ENCODE assay signal across 39 cellular contexts in genomic region chr7:155819186-155819585, GRCh38. TPM values are rescaled to one million over a fixed set of nuclear protein-coding genes. Genes with fewer than 3 reads are reported as not detected.
"Had no signal": no experiment of that assay in that cellular context is flagged by ENCODE, and none has a peak within 500 bp of the region (broad histone marks: within the 10 kb centered on the region; RNA-seq: fewer than 3 reads in every experiment).

No MANE protein-coding gene starts in this region.

- H3K27ac ChIP-seq: ascending aorta, cardiac muscle cell, WERI-Rb-1 had no signal

- H3K27me3 ChIP-seq: ascending aorta had no signal

- H3K36me3 ChIP-seq: ascending aorta, cardiac muscle cell, WERI-Rb-1 had no signal

- DNase-seq: activated CD4-positive, alpha-beta memory T cell treated with anti-CD3 and anti-CD28 coated beads, Interleukin-2, amount 10 ng/mL, durations not matched to agents 7 days and 5 days; activated CD4-positive, alpha-beta T cell treated with anti-CD3 and anti-CD28 coated beads for 1 hour; activated CD4-positive, alpha-beta T cell treated with anti-CD3 and anti-CD28 coated beads for 36 hours; activated CD4-positive, alpha-beta T cell treated with anti-CD3 and anti-CD28 coated beads for 48 hours; activated CD4-positive, alpha-beta T cell treated with anti-CD3 and anti-CD28 coated beads, Interleukin-2, amount 10 ng/mL, durations not matched to agents 7 days and 5 days; activated CD4-positive, alpha-beta T cell treated with anti-CD3 and anti-CD28 coated beads, Interleukin-2, amount 50 U/mL, for 48 hours; activated CD4-positive, CD25-positive, alpha-beta regulatory T cell; activated CD8-positive, alpha-beta memory T cell treated with anti-CD3 and anti-CD28 coated beads for 24 hours; activated CD8-positive, alpha-beta memory T cell treated with anti-CD3 and anti-CD28 coated beads, Interleukin-2, amount 10 ng/mL, durations not matched to agents 7 days and 5 days; activated CD8-positive, alpha-beta memory T cell treated with anti-CD3 and anti-CD28 coated beads, Interleukin-2, amount 50 U/mL, for 48 hours; activated CD8-positive, alpha-beta T cell treated with anti-CD3 and anti-CD28 coated beads, Interleukin-2, amount 10 ng/mL, durations not matched to agents 7 days and 5 days; activated effector memory CD4-positive, alpha-beta T cell treated with Interleukin-2 at 50 U/mL for 16 hours; activated gamma-delta T cell; activated naive CD4-positive, alpha-beta T cell treated with Interleukin-2 at 50 U/mL for 16 hours; activated naive CD8-positive, alpha-beta T cell treated with anti-CD3 and anti-CD28 coated beads, Interleukin-2, amount 10 ng/mL, durations not matched to agents 7 days and 5 days; activated naive CD8-positive, alpha-beta T cell treated with anti-CD3 and anti-CD28 coated beads, Interleukin-2, amount 50 U/mL, for 24 hours; activated T-cell treated with anti-CD3 and anti-CD28 coated beads, Interleukin-2, amount 50 U/mL, for 24 hours; activated T-cell treated with anti-CD3 and anti-CD28 coated beads, Interleukin-2, amount 50 U/mL, for 48 hours; amygdala; anterior cingulate cortex; caudate nucleus; cerebellar nuclear complex; T-helper 1 cell; T-helper 2 cell; T-helper 9 cell; WERI-Rb-1 had no signal

- H3K27ac Mint-ChIP-seq: activated CD4-positive, alpha-beta memory T cell treated with anti-CD3 and anti-CD28 coated beads, Interleukin-2, amount 10 ng/mL, durations not matched to agents 7 days and 5 days; activated CD4-positive, alpha-beta T cell treated with anti-CD3 and anti-CD28 coated beads for 36 hours; activated CD4-positive, alpha-beta T cell treated with anti-CD3 and anti-CD28 coated beads, Interleukin-2, amount 10 ng/mL, durations not matched to agents 7 days and 5 days; activated CD8-positive, alpha-beta memory T cell treated with anti-CD3 and anti-CD28 coated beads, Interleukin-2, amount 10 ng/mL, durations not matched to agents 7 days and 5 days; activated CD8-positive, alpha-beta T cell treated with anti-CD3 and anti-CD28 coated beads, Interleukin-2, amount 10 ng/mL, durations not matched to agents 7 days and 5 days; activated naive CD4-positive, alpha-beta T cell treated with anti-CD3 and anti-CD28 coated beads, Interleukin-2, amount 50 U/mL, for 24 hours; activated naive CD8-positive, alpha-beta T cell; activated naive CD8-positive, alpha-beta T cell treated with anti-CD3 and anti-CD28 coated beads, Interleukin-2, amount 10 ng/mL, durations not matched to agents 7 days and 5 days; activated naive CD8-positive, alpha-beta T cell treated with anti-CD3 and anti-CD28 coated beads, Interleukin-2, amount 50 U/mL, for 24 hours; activated T-cell treated with anti-CD3 and anti-CD28 coated beads, Interleukin-2, amount 50 U/mL, for 24 hours; activated T-helper 2 cell treated with anti-CD3 and anti-CD28 coated beads, Interferon-gamma antibody, Interleukin-2, Interleukin-4, amounts not matched to agents 10 μg/mL and 5 μg/mL and 100 μg/mL, durations not matched to agents 14 hours and 24 hours and 36 hours; brain; T-helper 1 cell treated with Interleukin-12 subunit alpha and Interleukin-12 subunit beta and Interleukin-4 antibody, amounts not matched to agents 30 μg/mL and 1 μg/mL, for 36 hours; T-helper 2 cell treated with Interferon-gamma antibody and Interleukin-4, amounts not matched to agents 5 μg/mL and 100 μg/mL, for 36 hours; WTC11 had no signal

- H3K36me3 Mint-ChIP-seq: activated CD8-positive, alpha-beta memory T cell treated with anti-CD3 and anti-CD28 coated beads, Interleukin-2, amount 10 ng/mL, durations not matched to agents 7 days and 5 days; activated naive CD4-positive, alpha-beta T cell treated with anti-CD3 and anti-CD28 coated beads, Interleukin-2, amount 50 U/mL, for 24 hours; activated naive CD8-positive, alpha-beta T cell; activated naive CD8-positive, alpha-beta T cell treated with anti-CD3 and anti-CD28 coated beads, Interleukin-2, amount 10 ng/mL, durations not matched to agents 7 days and 5 days; brain; WTC11 had no signal

- H3K4me3 ChIP-seq: ascending aorta, cardiac muscle cell had no signal

- H3K4me3 Mint-ChIP-seq: activated CD4-positive, alpha-beta memory T cell treated with anti-CD3 and anti-CD28 coated beads, Interleukin-2, amount 10 ng/mL, durations not matched to agents 7 days and 5 days; activated CD4-positive, alpha-beta T cell treated with anti-CD3 and anti-CD28 coated beads for 36 hours; activated CD4-positive, alpha-beta T cell treated with anti-CD3 and anti-CD28 coated beads, Interleukin-2, amount 10 ng/mL, durations not matched to agents 7 days and 5 days; activated CD8-positive, alpha-beta memory T cell treated with anti-CD3 and anti-CD28 coated beads, Interleukin-2, amount 10 ng/mL, durations not matched to agents 7 days and 5 days; activated CD8-positive, alpha-beta T cell treated with anti-CD3 and anti-CD28 coated beads, Interleukin-2, amount 10 ng/mL, durations not matched to agents 7 days and 5 days; activated naive CD4-positive, alpha-beta T cell treated with anti-CD3 and anti-CD28 coated beads, Interleukin-2, amount 50 U/mL, for 24 hours; activated naive CD8-positive, alpha-beta T cell; activated naive CD8-positive, alpha-beta T cell treated with anti-CD3 and anti-CD28 coated beads, Interleukin-2, amount 10 ng/mL, durations not matched to agents 7 days and 5 days; activated naive CD8-positive, alpha-beta T cell treated with anti-CD3 and anti-CD28 coated beads, Interleukin-2, amount 50 U/mL, for 24 hours; activated T-cell treated with anti-CD3 and anti-CD28 coated beads, Interleukin-2, amount 50 U/mL, for 24 hours; brain; central memory CD8-positive, alpha-beta T cell; T-helper 1 cell treated with Interleukin-12 subunit alpha and Interleukin-12 subunit beta and Interleukin-4 antibody, amounts not matched to agents 30 μg/mL and 1 μg/mL, for 36 hours; T-helper 2 cell treated with Interferon-gamma antibody and Interleukin-4, amounts not matched to agents 5 μg/mL and 100 μg/mL, for 36 hours; WTC11 had no signal

- H3K9me3 Mint-ChIP-seq: activated CD4-positive, alpha-beta memory T cell treated with anti-CD3 and anti-CD28 coated beads, Interleukin-2, amount 10 ng/mL, durations not matched to agents 7 days and 5 days; activated CD4-positive, alpha-beta T cell treated with anti-CD3 and anti-CD28 coated beads, Interleukin-2, amount 10 ng/mL, durations not matched to agents 7 days and 5 days; activated naive CD4-positive, alpha-beta T cell treated with anti-CD3 and anti-CD28 coated beads, Interleukin-2, amount 50 U/mL, for 24 hours; activated naive CD8-positive, alpha-beta T cell treated with anti-CD3 and anti-CD28 coated beads, Interleukin-2, amount 10 ng/mL, durations not matched to agents 7 days and 5 days; activated naive CD8-positive, alpha-beta T cell treated with anti-CD3 and anti-CD28 coated beads, Interleukin-2, amount 50 U/mL, for 24 hours; activated T-cell treated with anti-CD3 and anti-CD28 coated beads, Interleukin-2, amount 50 U/mL, for 24 hours; activated T-helper 2 cell treated with anti-CD3 and anti-CD28 coated beads, Interferon-gamma antibody, Interleukin-2, Interleukin-4, amounts not matched to agents 10 μg/mL and 5 μg/mL and 100 μg/mL, durations not matched to agents 14 hours and 24 hours and 36 hours; brain; central memory CD8-positive, alpha-beta T cell; T-helper 1 cell treated with Interleukin-12 subunit alpha and Interleukin-12 subunit beta and Interleukin-4 antibody, amounts not matched to agents 30 μg/mL and 1 μg/mL, for 36 hours; T-helper 2 cell treated with Interferon-gamma antibody and Interleukin-4, amounts not matched to agents 5 μg/mL and 100 μg/mL, for 36 hours had no signal

- H3K4me1 ChIP-seq: ascending aorta had no signal

- H3K9me3 ChIP-seq: ascending aorta had no signal

- FAIRE-seq: bronchial epithelial cell had no signal

- ATAC-seq: activated CD4-positive, alpha-beta T cell treated with anti-CD3 and anti-CD28 coated beads for 36 hours; activated CD4-positive, CD25-positive, alpha-beta regulatory T cell treated with anti-CD3 and anti-CD28 coated beads, Interleukin-2, amount 50 U/mL, for 24 hours; activated CD8-positive, alpha-beta memory T cell treated with anti-CD3 and anti-CD28 coated beads, Interleukin-2, amount 10 ng/mL, durations not matched to agents 7 days and 5 days; activated CD8-positive, alpha-beta T cell treated with anti-CD3 and anti-CD28 coated beads, Interleukin-2, amount 10 ng/mL, durations not matched to agents 7 days and 5 days; activated naive CD8-positive, alpha-beta T cell treated with anti-CD3 and anti-CD28 coated beads, Interleukin-2, amount 50 U/mL, for 24 hours; WTC11 had no signal

RNA-seq across cellular contexts. Expression of gene SHH, which starts 6.9 kb away (rescaled TPM):
- total RNA-seq: activated CD4-positive, alpha-beta memory T cell treated with anti-CD3 and anti-CD28 coated beads, Interleukin-2, amount 10 ng/mL, durations not matched to agents 7 days and 5 days; activated CD4-positive, alpha-beta T cell treated with anti-CD3 and anti-CD28 coated beads for 36 hours; activated CD4-positive, alpha-beta T cell treated with anti-CD3 and anti-CD28 coated beads, Interleukin-2, amount 10 ng/mL, durations not matched to agents 7 days and 5 days; activated CD8-positive, alpha-beta memory T cell treated with anti-CD3 and anti-CD28 coated beads, Interleukin-2, amount 10 ng/mL, durations not matched to agents 7 days and 5 days; activated naive CD8-positive, alpha-beta T cell treated with anti-CD3 and anti-CD28 coated beads, Interleukin-2, amount 10 ng/mL, durations not matched to agents 7 days and 5 days; bronchial epithelial cell; cardiac muscle cell; chondrocyte had no signal
- polyA plus RNA-seq: cardiac muscle cell had no signal
